ENCODE assay signal across 24 cellular contexts in genomic region chr15:88505721-88506120, GRCh38.
"Had no signal": no experiment of that assay in that cellular context is flagged by ENCODE, and none has a peak within 500 bp of the region (broad histone marks: within the 10 kb centered on the region; RNA-seq: fewer than 3 reads in every experiment).

No MANE protein-coding gene starts in this region.

- H3K4me1 ChIP-seq: parathyroid adenoma, psoas muscle, right lobe of liver, sigmoid colon, stomach, thyroid gland, tibial nerve, upper lobe of left lung, vagina had no signal

- ATAC-seq: natural killer cell treated with Interleukin-12 subunit alpha and Interleukin-12 subunit beta and Interleukin-15 and Interleukin-18, amount 100 ng/mL, for 72 hours; psoas muscle; right cardiac atrium; right lobe of liver; stimulated activated effector memory CD8-positive, alpha-beta T cell treated with anti-CD3 and anti-CD28 coated beads, Interleukin-12 subunit alpha, Interleukin-12 subunit beta, amount 100 ng/mL, for 72 hours; stimulated activated naive B cell treated with anti-CD40 and anti-IgM and Interleukin-4, amounts not matched to agents 10 μg/mL and 1 μg/mL and 100 μg/mL, for 72 hours had no signal

- H3K27ac ChIP-seq: ovary, parathyroid adenoma, psoas muscle, right lobe of liver, sigmoid colon, stomach, thoracic aorta, thyroid gland, tibial nerve, upper lobe of left lung, vagina had no signal

- H3K4me3 ChIP-seq: ovary, psoas muscle, right lobe of liver, sigmoid colon, stomach, thoracic aorta, thyroid gland, tibial nerve, upper lobe of left lung, vagina had no signal

- DNase-seq: nephron progenitor cell; occipital lobe; ovary; psoas muscle; right cardiac atrium; right lobe of liver; sigmoid colon; small intestine; stimulated activated CD4-positive, alpha-beta T cell treated with anti-CD3 and anti-CD28 coated beads, Interleukin-15, amount 100 ng/mL, for 24 hours; stimulated activated CD4-positive, alpha-beta T cell treated with anti-CD3 and anti-CD28 coated beads, Interleukin-2, amount 100 ng/mL, for 24 hours; stimulated activated CD4-positive, alpha-beta T cell treated with anti-CD3 and anti-CD28 coated beads, Interleukin-2, amount 100 ng/mL, for 48 hours; stimulated activated CD4-positive, alpha-beta T cell treated with anti-CD3 and anti-CD28 coated beads, Interleukin-4, amount 100 ng/mL, for 24 hours; stimulated activated naive B cell treated with anti-CD40 and anti-IgM and Interleukin-4, amounts not matched to agents 10 μg/mL and 1 μg/mL and 100 μg/mL, for 72 hours; stimulated activated naive CD4-positive, alpha-beta T cell treated with Interleukin-2 at 50 U/mL for 16 hours; stomach; thyroid gland; trophoblast cell; upper lobe of left lung had no signal

- H3K27me3 ChIP-seq: ovary, right lobe of liver, sigmoid colon, stomach, thyroid gland, tibial nerve, upper lobe of left lung, vagina had no signal

- H3K36me3 ChIP-seq: ovary, right lobe of liver had no signal

- H3K9me3 ChIP-seq: ovary, psoas muscle, right lobe of liver, sigmoid colon, stomach, thoracic aorta, thyroid gland, tibial nerve, upper lobe of left lung, vagina had no signal
